Comparison of ENCODE assay signal across 22 cellular contexts in genomic region chr7:149881328-149882263, GRCh38. TPM values are rescaled to one million over a fixed set of nuclear protein-coding genes. Genes with fewer than 3 reads are reported as not detected.
DNase-seq lines count a peak whose midpoint lies in the region; FAIRE-seq and TF ChIP-seq lines count a peak whose summit lies in the region.
"Had no signal": no experiment of that assay in that cellular context is flagged by ENCODE, and none has a peak within 500 bp of the region (broad histone marks: within the 10 kb centered on the region; RNA-seq: fewer than 3 reads in every experiment).

No MANE protein-coding gene starts in this region.

- no peak for TF ChIP-seq CTCF in kidney (IDR thresholded peaks at IDR 0.05; ENCODE audit: borderline replicate concordance, extremely low read depth, insufficient read depth)

- no peaks in the 10 kb centered on the region for H3K27me3 ChIP-seq in SJCRH30
- H3K27me3 ChIP-seq in rectal smooth muscle tissue (ENCODE audit: control insufficient read depth, insufficient read depth, low read length), result no peaks in the 10 kb centered on the region

- peaks cover 17% of the 10 kb centered on the region for H3K4me1 Mint-ChIP-seq in T-helper 1 cell treated with Interleukin-12 subunit alpha and Interleukin-12 subunit beta and Interleukin-4 antibody, amounts not matched to agents 30 μg/mL and 1 μg/mL, for 36 hours (ENCODE audit: low read depth)

- H3K36me3 ChIP-seq in SJCRH30 (no peaks in the 10 kb centered on the region), kidney (ENCODE audit: control insufficient read depth in 1 of 2, insufficient read depth in 2 of 2, low read length in 2 of 2) (no peaks in the 10 kb centered on the region), rectal smooth muscle tissue (ENCODE audit: control insufficient read depth, insufficient read depth, low read length) (peaks cover 2% of the 10 kb centered on the region)

- H3K4me3 Mint-ChIP-seq in T-helper 1 cell treated with Interleukin-12 subunit alpha and Interleukin-12 subunit beta and Interleukin-4 antibody, amounts not matched to agents 30 μg/mL and 1 μg/mL, for 36 hours, result no peak overlapping the region
- H3K4me3 Mint-ChIP-seq: naive B cell; stimulated activated naive B cell treated with anti-CD40 and anti-IgM and Interleukin-4, amounts not matched to agents 10 μg/mL and 1 μg/mL and 100 μg/mL, for 72 hours had no signal

- H3K9me3 ChIP-seq in SJCRH30 (replicated peaks), result no peaks in the 10 kb centered on the region
- H3K9me3 ChIP-seq in kidney (ENCODE audit: control insufficient read depth in 1 of 2, low read length in 2 of 2), result no peaks in the 10 kb centered on the region

- FAIRE-seq in kidney (lab: Jason Lieb, UNC), result no peak
- FAIRE-seq: islet of Langerhans had no signal

- no peaks in the 10 kb centered on the region for H3K27me3 Mint-ChIP-seq in T-helper 1 cell treated with Interleukin-12 subunit alpha and Interleukin-12 subunit beta and Interleukin-4 antibody, amounts not matched to agents 30 μg/mL and 1 μg/mL, for 36 hours (ENCODE audit: low read depth)
- H3K27me3 Mint-ChIP-seq: naive B cell; stimulated activated naive B cell treated with anti-CD40 and anti-IgM and Interleukin-4, amounts not matched to agents 10 μg/mL and 1 μg/mL and 100 μg/mL, for 72 hours had no signal

- H3K9me3 Mint-ChIP-seq in T-helper 1 cell treated with Interleukin-12 subunit alpha and Interleukin-12 subunit beta and Interleukin-4 antibody, amounts not matched to agents 30 μg/mL and 1 μg/mL, for 36 hours, result no peaks in the 10 kb centered on the region
- H3K9me3 Mint-ChIP-seq: naive B cell; stimulated activated naive B cell treated with anti-CD40 and anti-IgM and Interleukin-4, amounts not matched to agents 10 μg/mL and 1 μg/mL and 100 μg/mL, for 72 hours had no signal

- H3K4me1 ChIP-seq in SJCRH30 (peaks cover 55% of the 10 kb centered on the region), kidney (ENCODE audit: control insufficient read depth in 1 of 2, insufficient read depth in 1 of 2, low read depth in 1 of 2, low read length in 2 of 2) (peaks cover 0 to 11% of the 10 kb centered on the region in 2 donors), rectal smooth muscle tissue (ENCODE audit: control insufficient read depth, insufficient read depth, low read length) (peaks cover 16% of the 10 kb centered on the region)

- no peak for DNase-seq in T-helper 1 cell
- DNase-seq in SJCRH30, result no peak
- DNase-seq in kidney, result peak; percentile 73
- no peak for DNase-seq in NCI-H1417 treated with DMSO at 0.1 percent for 48 hours (lab: John Stamatoyannopoulos, UW)
- no peak for DNase-seq in NCI-H82 (lab: John Stamatoyannopoulos, UW)
- DNase-seq in activated gamma-delta T cell (lab: John Stamatoyannopoulos, UW), result no peak
- DNase-seq: activated CD4-positive, alpha-beta T cell treated with anti-CD3 and anti-CD28 coated beads, Interleukin-2, amount 50 U/mL, for 1 hour; activated naive CD4-positive, alpha-beta T cell treated with Interleukin-2 at 50 U/mL for 16 hours; AML-193; COR-L47; cortex of kidney; KG1; mammary epithelial cell; naive B cell; NCI-H2107; retina; stimulated activated naive B cell treated with anti-CD40 and anti-IgM and Interleukin-4, amounts not matched to agents 10 μg/mL and 1 μg/mL and 100 μg/mL, for 72 hours; trophoblast cell had no signal

- H3K9ac ChIP-seq in kidney (ENCODE audit: low read length in 2 of 2), result no peak overlapping the region
- no peak overlapping the region for H3K9ac ChIP-seq in rectal smooth muscle tissue (ENCODE audit: low read length)

- H3K27ac Mint-ChIP-seq in T-helper 1 cell treated with Interleukin-12 subunit alpha and Interleukin-12 subunit beta and Interleukin-4 antibody, amounts not matched to agents 30 μg/mL and 1 μg/mL, for 36 hours, result peak overlapping the region; percentile 37

- H3K27ac ChIP-seq in SJCRH30, result peak overlapping the region; percentile 68
- no peak overlapping the region for H3K27ac ChIP-seq in kidney (ENCODE audit: low read depth in 2 of 2, low read length in 2 of 2)
- peak overlapping the region; percentile 68 for H3K27ac ChIP-seq in rectal smooth muscle tissue (ENCODE audit: low read depth, low read length)
- H3K27ac ChIP-seq: 22Rv1 had no signal

- H3K36me3 Mint-ChIP-seq in T-helper 1 cell treated with Interleukin-12 subunit alpha and Interleukin-12 subunit beta and Interleukin-4 antibody, amounts not matched to agents 30 μg/mL and 1 μg/mL, for 36 hours (ENCODE audit: low read depth), result peaks cover 4% of the 10 kb centered on the region
- H3K36me3 Mint-ChIP-seq: naive B cell had no signal

- H3K4me3 ChIP-seq in SJCRH30, result no peak overlapping the region
- no peak overlapping the region for H3K4me3 ChIP-seq in kidney (ENCODE audit: low read length in 2 of 2)
- no peak overlapping the region for H3K4me3 ChIP-seq in rectal smooth muscle tissue (ENCODE audit: low read length)

- intact Hi-C loops in kidney (cut with DNase I), result no loop called here

RNA-seq across cellular contexts. Expression of gene ATP6V0E2, which starts 7.8 kb away (rescaled TPM):
- 3.4 and 3.6 TPM in 2 replicates for total RNA-seq in SJCRH30 (2014; rRNA removed; shearing (Covaris generic))
- total RNA-seq in kidney, result 19.8 TPM
- polyA plus RNA-seq in kidney (ENCODE audit: insufficient read depth, low read depth, low replicate concordance), result 138 TPM

RNA-seq across cellular contexts. Expression of gene ZNF862, which starts 43.4 kb away (rescaled TPM):
- 1.0 and 2.7 TPM in 2 replicates for total RNA-seq in SJCRH30 (2014; rRNA removed; shearing (Covaris generic))
- 29.1 TPM for total RNA-seq in kidney
- polyA plus RNA-seq in kidney (ENCODE audit: insufficient read depth, low read depth, low replicate concordance), result 5.7 TPM

Comparison
In these comparisons a context has a peak if more than half of its experiments do, and no peak if none do; other contexts are left out.
1. H3K27ac ChIP-seq: peak in SJCRH30 (single experiment) and rectal smooth muscle tissue (single experiment); none in kidney (0 of 2).